17 cellular contexts compared by ENCODE assay signal in the genomic region with DNA sequence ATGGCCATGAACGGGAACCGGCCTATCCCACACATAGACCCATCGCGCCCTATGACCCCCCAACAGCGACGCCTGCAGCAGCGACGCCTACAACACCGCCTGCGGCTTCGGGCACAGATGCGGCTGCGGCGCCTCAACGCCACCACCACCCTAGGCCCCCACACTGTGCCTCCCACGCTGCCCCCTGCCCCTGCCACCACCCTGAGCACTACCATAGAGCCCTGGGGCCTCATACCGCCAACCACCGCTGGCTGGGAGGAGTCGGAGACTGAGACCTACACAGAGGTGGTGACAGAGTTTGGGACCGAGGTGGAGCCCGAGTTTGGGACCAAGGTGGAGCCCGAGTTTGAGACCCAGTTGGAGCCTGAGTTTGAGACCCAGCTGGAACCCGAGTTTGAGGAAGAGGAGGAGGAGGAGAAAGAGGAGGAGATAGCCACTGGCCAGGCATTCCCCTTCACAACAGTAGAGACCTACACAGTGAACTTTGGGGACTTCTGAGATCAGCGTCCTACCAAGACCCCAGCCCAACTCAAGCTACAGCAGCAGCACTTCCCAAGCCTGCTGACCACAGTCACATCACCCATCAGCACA. TPM values are rescaled to one million over a fixed set of nuclear protein-coding genes. Genes with fewer than 3 reads are reported as not detected.
DNase-seq lines count a peak whose midpoint lies in the region; ATAC-seq, FAIRE-seq and TF ChIP-seq lines count a peak whose summit lies in the region.
"Had no signal": no experiment of that assay in that cellular context is flagged by ENCODE, and none has a peak within 500 bp of the region (broad histone marks: within the 10 kb centered on the region; RNA-seq: fewer than 3 reads in every experiment).

No MANE protein-coding gene starts in this region.

- no TSS peak for BruUV-seq in GM12878 (replicated peaks; lab: Mats Ljungman, UMichigan)

- H3K4me1 ChIP-seq in GM12878 (ENCODE audit: control insufficient read depth, insufficient read depth, low read length): no peaks in the 10 kb centered on the region
- no peaks in the 10 kb centered on the region for H3K4me1 ChIP-seq in SJCRH30
- H3K4me1 ChIP-seq: adrenal gland had no signal

- no peaks in the 10 kb centered on the region for H3K9me3 Mint-ChIP-seq in stimulated activated naive B cell treated with anti-CD40 and anti-IgM and Interleukin-4, amounts not matched to agents 10 μg/mL and 1 μg/mL and 100 μg/mL, for 72 hours
- H3K9me3 Mint-ChIP-seq: activated CD4-positive, alpha-beta T cell treated with anti-CD3 and anti-CD28 coated beads, Interleukin-2, amount 10 ng/mL, durations not matched to agents 24 days and 14 days; activated T-helper 1 cell treated with anti-CD3 and anti-CD28 coated beads, Interleukin-12 subunit alpha, Interleukin-12 subunit beta, Interleukin-2, Interleukin-4 antibody, amounts not matched to agents 30 ng/mL and 10 ng/mL and 1 ng/mL, durations not matched to agents 14 hours and 24 hours and 36 hours; CD4-positive, CD25-positive, alpha-beta regulatory T cell had no signal

- in situ Hi-C loops in GM12878 (cut with MboI): no loop called here

- CTCF ChIA-PET in GM12878 (lab: Yijun Ruan, JAX): no interaction called here

- H3K27me3 Mint-ChIP-seq in stimulated activated naive B cell treated with anti-CD40 and anti-IgM and Interleukin-4, amounts not matched to agents 10 μg/mL and 1 μg/mL and 100 μg/mL, for 72 hours: no peaks in the 10 kb centered on the region
- H3K27me3 Mint-ChIP-seq: activated CD4-positive, alpha-beta T cell treated with anti-CD3 and anti-CD28 coated beads, Interleukin-2, amount 10 ng/mL, durations not matched to agents 24 days and 14 days; CD4-positive, CD25-positive, alpha-beta regulatory T cell had no signal

- DNase-seq in GM12878 (ENCODE audit: low read depth, low spot score) (no peak), SJCRH30 (no peak)
- no peak for DNase-seq in stimulated activated naive B cell treated with anti-CD40 and anti-IgM and Interleukin-4, amounts not matched to agents 10 μg/mL and 1 μg/mL and 100 μg/mL, for 72 hours
- DNase-seq: activated CD4-positive, alpha-beta T cell treated with anti-CD3 and anti-CD28 coated beads, Interleukin-2, amount 10 ng/mL, durations not matched to agents 24 days and 14 days; CD4-positive, CD25-positive, alpha-beta regulatory T cell; HCEC 1CT; islet precursor cell; KBM-7; midbrain; SIG-M5; stomach had no signal

- H3K9me3 ChIP-seq in GM12878 (replicated peaks; ENCODE audit: control insufficient read depth, insufficient read depth, low read length) (no peaks in the 10 kb centered on the region), SJCRH30 (replicated peaks) (no peaks in the 10 kb centered on the region)
- H3K9me3 ChIP-seq: adrenal gland, ovary, stomach had no signal

- peaks cover 3 to 31% of the 10 kb centered on the region in 2 donors for H3K4me1 Mint-ChIP-seq in stimulated activated naive B cell treated with anti-CD40 and anti-IgM and Interleukin-4, amounts not matched to agents 10 μg/mL and 1 μg/mL and 100 μg/mL, for 72 hours
- H3K4me1 Mint-ChIP-seq: activated CD4-positive, alpha-beta T cell treated with anti-CD3 and anti-CD28 coated beads, Interleukin-2, amount 10 ng/mL, durations not matched to agents 24 days and 14 days; CD4-positive, CD25-positive, alpha-beta regulatory T cell had no signal

- RAD21 ChIA-PET in GM12878 (lab: Charles Lee; ENCODE audit: unreplicated experiment): no interaction called here

- no peak overlapping the region for H3K4me3 ChIP-seq in GM12878
- no peak overlapping the region for H3K4me3 ChIP-seq in SJCRH30
- H3K4me3 ChIP-seq: adrenal gland, ovary, smooth muscle cell had no signal

- intact Hi-C loops in GM12878 (cut with micrococcal nuclease; ENCODE audit: unreplicated experiment): no loop called here

- no peaks in the 10 kb centered on the region for H4K20me1 ChIP-seq in GM12878 (ENCODE audit: control insufficient read depth, insufficient read depth)

- no peak for TF ChIP-seq RAD21 in GM12878 (IDR thresholded peaks at IDR 0.05; ENCODE audit: insufficient read depth, low read depth, low read length)

- H3K27ac ChIP-seq in GM12878 (ENCODE audit: control insufficient read depth, insufficient read depth): no peak overlapping the region
- no peak overlapping the region for H3K27ac ChIP-seq in SJCRH30
- H3K27ac ChIP-seq: adrenal gland, ovary, stomach had no signal

- no peak for ATAC-seq in GM12878
- no peak for ATAC-seq in stimulated activated naive B cell treated with anti-CD40 and anti-IgM and Interleukin-4, amounts not matched to agents 10 μg/mL and 1 μg/mL and 100 μg/mL, for 72 hours (replicated peaks)

- H3K27me3 ChIP-seq in GM12878 (replicated peaks in 1 of 2; ENCODE audit: control insufficient read depth in 2 of 2, insufficient read depth in 2 of 2, low read length in 1 of 2) (no peaks in the 10 kb centered on the region), SJCRH30 (no peaks in the 10 kb centered on the region)
- H3K27me3 ChIP-seq: adrenal gland, ovary, stomach had no signal

- TF ChIP-seq CTCF in GM12878 (IDR thresholded peaks at IDR 0.05 in 2 of 3, conservative IDR thresholded peaks at IDR 0.05 in 1 of 3; ENCODE audit: control insufficient read depth in 2 of 3, extremely low read depth in 1 of 3, insufficient read depth in 1 of 3, low read depth in 3 of 3, low read length in 3 of 3): no peak

- H3K36me3 ChIP-seq in GM12878 (ENCODE audit: control insufficient read depth in 2 of 2, insufficient read depth in 2 of 2, low read length in 1 of 2): peaks cover 5 to 10% of the 10 kb centered on the region in 2 experiments; a peak in 3 of 4 replicates
- peaks cover 55% of the 10 kb centered on the region for H3K36me3 ChIP-seq in SJCRH30
- H3K36me3 ChIP-seq: ovary had no signal

- peaks cover 48 to 65% of the 10 kb centered on the region in 2 donors for H3K36me3 Mint-ChIP-seq in stimulated activated naive B cell treated with anti-CD40 and anti-IgM and Interleukin-4, amounts not matched to agents 10 μg/mL and 1 μg/mL and 100 μg/mL, for 72 hours

- no peak overlapping the region for H3K4me3 Mint-ChIP-seq in stimulated activated naive B cell treated with anti-CD40 and anti-IgM and Interleukin-4, amounts not matched to agents 10 μg/mL and 1 μg/mL and 100 μg/mL, for 72 hours
- H3K4me3 Mint-ChIP-seq: activated CD4-positive, alpha-beta T cell treated with anti-CD3 and anti-CD28 coated beads, Interleukin-2, amount 10 ng/mL, durations not matched to agents 24 days and 14 days; activated T-helper 1 cell treated with anti-CD3 and anti-CD28 coated beads, Interleukin-12 subunit alpha, Interleukin-12 subunit beta, Interleukin-2, Interleukin-4 antibody, amounts not matched to agents 30 ng/mL and 10 ng/mL and 1 ng/mL, durations not matched to agents 14 hours and 24 hours and 36 hours had no signal

- no peak overlapping the region for H3K4me2 ChIP-seq in GM12878 (ENCODE audit: control insufficient read depth, insufficient read depth)
- H3K4me2 ChIP-seq: smooth muscle cell had no signal

- peak overlapping the region; percentile 56 for H3K27ac Mint-ChIP-seq in stimulated activated naive B cell treated with anti-CD40 and anti-IgM and Interleukin-4, amounts not matched to agents 10 μg/mL and 1 μg/mL and 100 μg/mL, for 72 hours
- H3K27ac Mint-ChIP-seq: activated CD4-positive, alpha-beta T cell treated with anti-CD3 and anti-CD28 coated beads, Interleukin-2, amount 10 ng/mL, durations not matched to agents 24 days and 14 days; activated T-helper 1 cell treated with anti-CD3 and anti-CD28 coated beads, Interleukin-12 subunit alpha, Interleukin-12 subunit beta, Interleukin-2, Interleukin-4 antibody, amounts not matched to agents 30 ng/mL and 10 ng/mL and 1 ng/mL, durations not matched to agents 14 hours and 24 hours and 36 hours; CD4-positive, CD25-positive, alpha-beta regulatory T cell had no signal

- no peaks in the 10 kb centered on the region for H3K79me2 ChIP-seq in GM12878 (ENCODE audit: control insufficient read depth, insufficient read depth, low read length)

- no peak for FAIRE-seq in GM12878 (lab: Jason Lieb, UNC)
- FAIRE-seq: colon had no signal

- TF ChIP-seq POLR2A in GM12878 (IDR thresholded peaks at IDR 0.05; ENCODE audit: low read depth, low read length): peak; percentile 63; the same call in 1 of the 2 replicates

- 92% methylated on average over 24 of the region's 24 CpGs for WGBS in GM12878 (ENCODE audit: insufficient coverage, insufficient replicate concordance, low lambda C conversion rate, missing lambda C conversion rate)

- TF ChIP-seq EP300 in GM12878 (IDR thresholded peaks at IDR 0.05; ENCODE audit: borderline replicate concordance in 1 of 2, control insufficient read depth in 1 of 2, low read depth in 2 of 2, low read length in 2 of 2): no peak

- SMC1A ChIA-PET in GM12878 (lab: Charles Lee; ENCODE audit: uncharacterized antibody, unreplicated experiment): no interaction called here

- H2AFZ ChIP-seq in GM12878 (ENCODE audit: control insufficient read depth, low read depth, low read length): no peak overlapping the region

- no peak overlapping the region for H3K9ac ChIP-seq in GM12878 (ENCODE audit: control insufficient read depth, insufficient read depth, low read length)

- POLR2A ChIA-PET in GM12878 (lab: Charles Lee): no interaction called here

RNA-seq across cellular contexts. Expression of gene POLD2, which starts 9.5 kb away (rescaled TPM):
- 86.8 and 93.9 TPM in 2 replicates for total RNA-seq in GM12878 (2013; cell fraction: nucleolus; rRNA removed)
- total RNA-seq in GM12878 (2014; rRNA removed) (149 and 169 TPM in 2 replicates), GM12878 (2014; rRNA removed; fragmentation: Illumina TruSeq; extraction: Trizol) (97.5 and 105 TPM in 2 replicates), GM12878 (2021) (169 TPM in 2 replicates)
- 99.6 TPM for polyA plus RNA-seq in GM12878 (2011; ENCODE audit: low read depth)
- polyA plus RNA-seq in GM12878 (2011; rRNA removed) (113 and 179 TPM in 2 replicates), GM12878 (2014; fragmentation: Illumina TruSeq; extraction: Trizol) (61.8 and 118 TPM in 2 replicates), GM12878 (2014; fragmentation: Nextera tagmentation; extraction: Ambion mirVana) (10 to 100 TPM; 19.1 to 42.7 TPM), GM12878 (2014; rRNA removed) (193 and 194 TPM in 2 replicates), GM12878 (2016; fragmentation: Nextera tagmentation; extraction: Ambion mirVana) (100 to 1,000 TPM; 266 to 287 TPM)
- 225 and 290 TPM in 2 replicates for polyA plus RNA-seq in GM12878 (2011; cell fraction: cytosol; rRNA removed)
- 281 and 287 TPM in 2 replicates for polyA plus RNA-seq in GM12878 (2011; cell fraction: nucleus; rRNA removed)
- polyA plus RNA-seq in GM12878 (2012): 110 and 118 TPM in 2 replicates
- polyA minus RNA-seq in GM12878 (2011; rRNA and poly(A)+ RNA removed): 75.3 and 127 TPM in 2 replicates
- polyA minus RNA-seq in GM12878 (2011; cell fraction: cytosol; rRNA and poly(A)+ RNA removed): 41.1 and 46.9 TPM in 2 replicates
- 54.9 and 61.8 TPM in 2 replicates for polyA minus RNA-seq in GM12878 (2011; cell fraction: nucleus; rRNA and poly(A)+ RNA removed)
- 149 and 162 TPM in 2 replicates for total RNA-seq in SJCRH30 (2014; rRNA removed; shearing (Covaris generic))

RNA-seq across cellular contexts. Expression of gene AEBP1, which starts 9.7 kb away (rescaled TPM):
- total RNA-seq in GM12878 (2013; cell fraction: nucleolus; rRNA removed): 1.9 and 3.2 TPM in 2 replicates
- total RNA-seq in GM12878 (2014; rRNA removed) (0.06 TPM in 1 of 2 replicates, not detected in the other), GM12878 (2014; rRNA removed; fragmentation: Illumina TruSeq; extraction: Trizol) (not detected in 2 replicates), GM12878 (2021) (0.16 and 0.23 TPM in 2 replicates)
- polyA plus RNA-seq in GM12878 (2011; ENCODE audit: low read depth): 0.46 TPM
- polyA plus RNA-seq in GM12878 (2011; rRNA removed) (0.09 and 0.20 TPM in 2 replicates), GM12878 (2014; fragmentation: Illumina TruSeq; extraction: Trizol) (not detected in 2 replicates), GM12878 (2014; fragmentation: Nextera tagmentation; extraction: Ambion mirVana) (not detected), GM12878 (2014; rRNA removed) (0.08 TPM in 1 of 2 replicates, not detected in the other), GM12878 (2016; fragmentation: Nextera tagmentation; extraction: Ambion mirVana) (under 1 TPM in 1 of 2 experiments, not detected in 1; 0.11 TPM)
- polyA plus RNA-seq in GM12878 (2011; cell fraction: cytosol; rRNA removed): 0.13 and 0.22 TPM in 2 replicates
- 1.8 and 3.1 TPM in 2 replicates for polyA plus RNA-seq in GM12878 (2011; cell fraction: nucleus; rRNA removed)
- 0.31 and 0.46 TPM in 2 replicates for polyA plus RNA-seq in GM12878 (2012)
- polyA minus RNA-seq in GM12878 (2011; rRNA and poly(A)+ RNA removed): 0.67 TPM in 1 of 2 replicates, not detected in the other
- polyA minus RNA-seq in GM12878 (2011; cell fraction: cytosol; rRNA and poly(A)+ RNA removed): not detected in 2 replicates
- polyA minus RNA-seq in GM12878 (2011; cell fraction: nucleus; rRNA and poly(A)+ RNA removed): 0.24 and 0.57 TPM in 2 replicates
- total RNA-seq in SJCRH30 (2014; rRNA removed; shearing (Covaris generic)): 13.4 and 17.8 TPM in 2 replicates

RNA-seq across cellular contexts. Expression of gene MYL7, which starts 27.3 kb away (rescaled TPM):
- not detected in 2 replicates for total RNA-seq in GM12878 (2013; cell fraction: nucleolus; rRNA removed)
- total RNA-seq in GM12878 (2014; rRNA removed) (not detected in 2 replicates), GM12878 (2014; rRNA removed; fragmentation: Illumina TruSeq; extraction: Trizol) (not detected in 2 replicates), GM12878 (2021) (not detected in 2 replicates)
- not detected for polyA plus RNA-seq in GM12878 (2011; ENCODE audit: low read depth)
- polyA plus RNA-seq in GM12878 (2011; rRNA removed) (not detected in 2 replicates), GM12878 (2014; fragmentation: Illumina TruSeq; extraction: Trizol) (not detected in 2 replicates), GM12878 (2014; fragmentation: Nextera tagmentation; extraction: Ambion mirVana) (not detected), GM12878 (2014; rRNA removed) (not detected in 2 replicates), GM12878 (2016; fragmentation: Nextera tagmentation; extraction: Ambion mirVana) (1 to 10 TPM in 1 of 2 experiments, not detected in 1; 1.9 TPM)
- polyA plus RNA-seq in GM12878 (2011; cell fraction: cytosol; rRNA removed): not detected in 2 replicates
- polyA plus RNA-seq in GM12878 (2011; cell fraction: nucleus; rRNA removed): not detected in 2 replicates
- polyA plus RNA-seq in GM12878 (2012): not detected in 2 replicates
- polyA minus RNA-seq in GM12878 (2011; rRNA and poly(A)+ RNA removed): not detected in 2 replicates
- polyA minus RNA-seq in GM12878 (2011; cell fraction: cytosol; rRNA and poly(A)+ RNA removed): not detected in 2 replicates
- not detected in 2 replicates for polyA minus RNA-seq in GM12878 (2011; cell fraction: nucleus; rRNA and poly(A)+ RNA removed)
- not detected in 2 replicates for total RNA-seq in SJCRH30 (2014; rRNA removed; shearing (Covaris generic))
- total RNA-seq: activated CD4-positive, alpha-beta T cell treated with anti-CD3 and anti-CD28 coated beads, Interleukin-2, amount 10 ng/mL, durations not matched to agents 24 days and 14 days; activated T-helper 1 cell treated with anti-CD3 and anti-CD28 coated beads, Interleukin-12 subunit alpha, Interleukin-12 subunit beta, Interleukin-2, Interleukin-4 antibody, amounts not matched to agents 30 ng/mL and 10 ng/mL and 1 ng/mL, durations not matched to agents 14 hours and 24 hours and 36 hours; adrenal gland; CD4-positive, CD25-positive, alpha-beta regulatory T cell; epithelial cell of proximal tubule; stomach had no signal
- polyA plus RNA-seq: CD4-positive, CD25-positive, alpha-beta regulatory T cell had no signal

RNA-seq across cellular contexts. Expression of gene POLM, which starts 31.5 kb away (rescaled TPM):
- total RNA-seq in GM12878 (2013; cell fraction: nucleolus; rRNA removed): 108 and 133 TPM in 2 replicates
- total RNA-seq in GM12878 (2014; rRNA removed) (23.3 and 24.8 TPM in 2 replicates), GM12878 (2014; rRNA removed; fragmentation: Illumina TruSeq; extraction: Trizol) (13.5 and 14.1 TPM in 2 replicates), GM12878 (2021) (33.8 and 37.8 TPM in 2 replicates)
- polyA plus RNA-seq in GM12878 (2011; ENCODE audit: low read depth): 9.0 TPM
- polyA plus RNA-seq in GM12878 (2011; rRNA removed) (11.0 and 15.9 TPM in 2 replicates), GM12878 (2014; fragmentation: Illumina TruSeq; extraction: Trizol) (8.0 and 16.1 TPM in 2 replicates), GM12878 (2014; fragmentation: Nextera tagmentation; extraction: Ambion mirVana) (1 to 10 TPM; 3.1 to 4.6 TPM), GM12878 (2014; rRNA removed) (39.4 and 41.5 TPM in 2 replicates), GM12878 (2016; fragmentation: Nextera tagmentation; extraction: Ambion mirVana) (10 to 100 TPM; 22.0 to 23.2 TPM)
- 17.6 and 26.6 TPM in 2 replicates for polyA plus RNA-seq in GM12878 (2011; cell fraction: cytosol; rRNA removed)
- polyA plus RNA-seq in GM12878 (2011; cell fraction: nucleus; rRNA removed): 86.2 and 99.8 TPM in 2 replicates
- 16.6 and 18.6 TPM in 2 replicates for polyA plus RNA-seq in GM12878 (2012)
- polyA minus RNA-seq in GM12878 (2011; rRNA and poly(A)+ RNA removed): 19.2 and 33.0 TPM in 2 replicates
- 12.7 and 16.4 TPM in 2 replicates for polyA minus RNA-seq in GM12878 (2011; cell fraction: cytosol; rRNA and poly(A)+ RNA removed)
- polyA minus RNA-seq in GM12878 (2011; cell fraction: nucleus; rRNA and poly(A)+ RNA removed): 41.2 and 67.5 TPM in 2 replicates
- 7.6 and 7.9 TPM in 2 replicates for total RNA-seq in SJCRH30 (2014; rRNA removed; shearing (Covaris generic))

RNA-seq across cellular contexts. Expression of gene PGAM2, which starts 48.5 kb away (rescaled TPM):
- total RNA-seq in GM12878 (2013; cell fraction: nucleolus; rRNA removed): 2.5 and 3.7 TPM in 2 replicates
- not detected in 2 replicates for total RNA-seq in GM12878 (2014; rRNA removed)
- not detected in 2 replicates for total RNA-seq in GM12878 (2014; rRNA removed; fragmentation: Illumina TruSeq; extraction: Trizol)
- 0.24 TPM in 1 of 2 replicates, not detected in the other for total RNA-seq in GM12878 (2021)
- polyA plus RNA-seq in GM12878 (2011; ENCODE audit: low read depth): not detected
- not detected in 2 replicates for polyA plus RNA-seq in GM12878 (2011; rRNA removed)
- polyA plus RNA-seq in GM12878 (2011; cell fraction: cytosol; rRNA removed): not detected in 2 replicates
- 0.87 and 1.2 TPM in 2 replicates for polyA plus RNA-seq in GM12878 (2011; cell fraction: nucleus; rRNA removed)
- polyA plus RNA-seq in GM12878 (2012): 0.18 TPM in 1 of 2 replicates, not detected in the other
- polyA plus RNA-seq in GM12878 (2014; fragmentation: Illumina TruSeq; extraction: Trizol): not detected in 2 replicates
- polyA plus RNA-seq in GM12878 (2014; fragmentation: Nextera tagmentation; extraction: Ambion mirVana): not detected
- 0.13 TPM in 1 of 2 replicates, not detected in the other for polyA plus RNA-seq in GM12878 (2014; rRNA removed)
- polyA plus RNA-seq in GM12878 (2016; fragmentation: Nextera tagmentation; extraction: Ambion mirVana): not detected
- polyA minus RNA-seq in GM12878 (2011; rRNA and poly(A)+ RNA removed): not detected in 2 replicates
- polyA minus RNA-seq in GM12878 (2011; cell fraction: cytosol; rRNA and poly(A)+ RNA removed): not detected in 2 replicates
- 0.57 and 0.97 TPM in 2 replicates for polyA minus RNA-seq in GM12878 (2011; cell fraction: nucleus; rRNA and poly(A)+ RNA removed)
- total RNA-seq in SJCRH30 (2014; rRNA removed; shearing (Covaris generic)): not detected in 2 replicates
- total RNA-seq: epithelial cell of proximal tubule, smooth muscle cell had no signal
- polyA plus RNA-seq: CD4-positive, CD25-positive, alpha-beta regulatory T cell; smooth muscle cell had no signal
